2 cellular contexts compared by ENCODE assay signal in genomic region chr15:68385671-68386586, GRCh38.
TF ChIP-seq lines count a peak whose summit lies in the region.

No MANE protein-coding gene starts in this region.

TF ChIP-seq in A549, 52 proteins besides CTCF, POLR2A, EP300 and RAD21 (continued from another document):
- TF ChIP-seq REST (IDR thresholded peaks at IDR 0.05) (no peak), ESRRA (IDR thresholded peaks at IDR 0.05; ENCODE audit: borderline replicate concordance, low read length) (no peak), JUNB (IDR thresholded peaks at IDR 0.05) (no peak), FOXS1 (CRISPR knock-in tag; IDR thresholded peaks at IDR 0.05) (no peak), CHD2 (IDR thresholded peaks at IDR 0.05; ENCODE audit: low read length, partially characterized antibody) (no peak), ELK1 (IDR thresholded peaks at IDR 0.05; ENCODE audit: low read depth, low read length) (no peak), BCL3 (IDR thresholded peaks at IDR 0.05) (no peak)

TF ChIP-seq in HepG2, 621 proteins besides CTCF, POLR2A, EP300 and RAD21:
- TF ChIP-seq ZNF740 (CRISPR knock-in tag; IDR thresholded peaks at IDR 0.05) (no peak), THAP9 (CRISPR knock-in tag; IDR thresholded peaks at IDR 0.05; ENCODE audit: borderline replicate concordance) (no peak), NR2F6 (IDR thresholded peaks at IDR 0.05) (no peak), NR2F6 (CRISPR knock-in tag; IDR thresholded peaks at IDR 0.05) (no peak), TFDP2 (CRISPR knock-in tag; IDR thresholded peaks at IDR 0.05) (no peak), ZNF674 (CRISPR knock-in tag; IDR thresholded peaks at IDR 0.05; ENCODE audit: low read depth) (no peak), AGO1 (IDR thresholded peaks at IDR 0.05; ENCODE audit: low read depth, low read length, poor library complexity, severe bottlenecking) (no peak), PHB2 (IDR thresholded peaks at IDR 0.05; ENCODE audit: partially characterized antibody) (no peak)
